ENCODE assay signal across 23 cellular contexts in genomic region chr9:18010492-18010891, GRCh38.
"Had no signal": no experiment of that assay in that cellular context is flagged by ENCODE, and none has a peak within 500 bp of the region (broad histone marks: within the 10 kb centered on the region; RNA-seq: fewer than 3 reads in every experiment).

No MANE protein-coding gene starts in this region.

- H3K4me1 ChIP-seq: SJCRH30 had no signal

- H3K36me3 ChIP-seq: SJCRH30 had no signal

- DNase-seq: IMR-90; Kasumi-1; KG1; NCI-H1092 treated with DMSO at 0.1 percent for 48 hours; NCI-H146; NCI-H1694 treated with DMSO at 0.1 percent for 48 hours; NCI-H1930; NCI-H2081; NCI-H2107; NCI-H2171 treated with DMSO at 0.1 percent for 48 hours; NCI-H345; NCI-H446 treated with DMSO at 0.1 percent for 48 hours; NCI-H510A treated with DMSO at 0.1 percent for 48 hours; NCI-H526; NCI-H748 treated with DMSO at 0.1 percent for 48 hours; NK-92 treated with Interleukin-12 subunit alpha and Interleukin-12 subunit beta, amount 100 ng/mL, for 24 hours; PC-3; SHP77 treated with DMSO at 0.1 percent for 48 hours; SJCRH30; T-helper 1 cell had no signal

- H3K27ac ChIP-seq: RWPE1, SJCRH30 had no signal

- H3K9me3 ChIP-seq: SJCRH30 had no signal

- H3K4me3 ChIP-seq: SJCRH30 had no signal

- ATAC-seq: Panc1, PC-3, SK-N-SH treated with all-trans-retinoic acid at 6 μM for 48 hours had no signal

- H3K27me3 ChIP-seq: SJCRH30 had no signal
